ENCODE assay signal across 8 cellular contexts in the genomic region with DNA sequence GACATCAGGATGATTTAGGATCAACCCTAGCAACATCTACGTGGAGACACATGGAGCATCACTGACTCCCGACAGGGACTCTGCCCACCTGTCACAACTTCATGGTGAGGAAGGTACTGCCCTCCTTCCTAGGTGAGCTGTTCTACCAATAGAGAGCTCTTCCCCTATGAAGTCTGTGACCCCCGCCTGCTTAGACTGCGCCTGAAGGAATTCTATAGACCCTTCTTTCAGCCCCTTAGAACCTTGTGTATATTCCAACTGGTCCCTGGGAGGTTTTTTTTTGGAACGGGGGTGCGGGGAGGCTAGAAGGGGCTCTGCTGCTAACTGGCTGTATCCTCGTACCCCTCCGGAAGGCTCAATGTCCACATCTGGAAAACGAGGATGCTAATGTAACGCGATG. TPM values are rescaled to one million over a fixed set of nuclear protein-coding genes. Genes with fewer than 3 reads are reported as not detected.
A peak's percentile ranks its signal among the peaks of the same experiment; 100 is the strongest.
DNase-seq lines count a peak whose midpoint lies in the region; ATAC-seq, FAIRE-seq and TF ChIP-seq lines count a peak whose summit lies in the region.

No MANE protein-coding gene starts in this region.

- no peaks in the 10 kb centered on the region for H3K9me3 Mint-ChIP-seq in activated naive CD4-positive, alpha-beta T cell treated with anti-CD3 and anti-CD28 coated beads for 36 hours

- H3K4me3 Mint-ChIP-seq in activated naive CD4-positive, alpha-beta T cell treated with anti-CD3 and anti-CD28 coated beads for 36 hours: peak overlapping the region; percentile 83

- no peak for ATAC-seq in HepG2
- no peak for ATAC-seq in GM19035 (IDR thresholded peaks at IDR 0.05; ENCODE audit: unreplicated experiment)
- ATAC-seq in GM18870 (IDR thresholded peaks at IDR 0.05; ENCODE audit: unreplicated experiment): no peak

- H3K9ac ChIP-seq in adipocyte (ENCODE audit: low read length): peak overlapping the region; percentile 94
- H3K9ac ChIP-seq in HepG2 (ENCODE audit: insufficient read depth, low read depth, low read length): peak overlapping the region; percentile 85

- in situ Hi-C loops in HepG2 (cut with HindIII; ENCODE audit: extremely low pct_ligation_motif_present, low pct_unique_long_range_greater_than_20kb): no loop called here

- H2AFZ ChIP-seq in HepG2 (ENCODE audit: low read length): no peak overlapping the region

- H3K4me3 ChIP-seq in adipocyte (ENCODE audit: low read length) (peak overlapping the region; percentile 99), HepG2 (replicated peaks in 1 of 3; ENCODE audit: insufficient read depth in 1 of 3, low read depth in 2 of 3, low read length in 3 of 3) (peak overlapping the region; percentile 82 to 99 (median 83)), tibial nerve (peak overlapping the region; percentile 46 to 72 (median 66))

- no TSS peak for BruUV-seq in HepG2 (replicated peaks; lab: Mats Ljungman, UMichigan)

- WGBS in HepG2 (ENCODE audit: low lambda C conversion rate): 3% methylated on average over 9 of the region's 11 CpGs
- 4 to 5% methylated on average over 11 of the region's 11 CpGs for WGBS in tibial nerve, 2 donors

- TF ChIP-seq RAD21 in HepG2 (CRISPR knock-in tag; IDR thresholded peaks at IDR 0.05): no peak

- peak overlapping the region; percentile 92 for H3K4me2 ChIP-seq in HepG2 (ENCODE audit: low read depth, low read length)

- peak; percentile 7 for DNase-seq in activated naive CD4-positive, alpha-beta T cell treated with anti-CD3 and anti-CD28 coated beads for 36 hours
- DNase-seq in activated naive CD4-positive, alpha-beta T cell (lab: John Stamatoyannopoulos, UW): no peak
- DNase-seq in adipocyte (ENCODE audit: low read depth) (no peak), HepG2 (ENCODE audit: low spot score) (no peak), tibial nerve (ENCODE audit: low spot score in 2 of 2) (no peak), AG08396 (ENCODE audit: low spot score) (no peak)

- H3K9me3 ChIP-seq in adipocyte (ENCODE audit: control insufficient read depth, low read length) (no peaks in the 10 kb centered on the region), HepG2 (ENCODE audit: low read length) (no peaks in the 10 kb centered on the region), tibial nerve (no peaks in the 10 kb centered on the region)

- TF ChIP-seq EP300 in HepG2 (IDR thresholded peaks at IDR 0.05; ENCODE audit: low read depth in 2 of 2, low read length in 2 of 2) (no peak), HepG2 (CRISPR knock-in tag; IDR thresholded peaks at IDR 0.05; ENCODE audit: borderline replicate concordance) (no peak), tibial nerve (IDR thresholded peaks at IDR 0.05) (no peak)

- H3K27me3 ChIP-seq in adipocyte (replicated peaks; ENCODE audit: control insufficient read depth, insufficient read depth, low read length) (no peaks in the 10 kb centered on the region), HepG2 (ENCODE audit: control insufficient read depth in 1 of 2, insufficient read depth in 2 of 2, low read length in 2 of 2) (no peaks in the 10 kb centered on the region; a peak in 1 of 5 replicates), tibial nerve (no peaks in the 10 kb centered on the region)

- H3K36me3 Mint-ChIP-seq in activated naive CD4-positive, alpha-beta T cell treated with anti-CD3 and anti-CD28 coated beads for 36 hours (ENCODE audit: low read depth): peaks cover 4% of the 10 kb centered on the region

- TF ChIP-seq CTCF in HepG2 (CRISPR knock-in tag; IDR thresholded peaks at IDR 0.05) (no peak), tibial nerve (IDR thresholded peaks at IDR 0.05) (no peak)

- intact Hi-C loops in activated naive CD4-positive, alpha-beta T cell treated with anti-CD3 and anti-CD28 coated beads for 36 hours (cut with micrococcal nuclease): loop anchor here (1.0 to 10.0 kb wide), 12 partner anchors 53 to 1549 kb away; a partner anchor contains a TSS
- intact Hi-C loops in HepG2 (cut with micrococcal nuclease; ENCODE audit: unreplicated experiment): loop anchor here (2.0 kb wide), 1 partner anchor 173 kb away; a partner anchor contains a TSS

- H3K4me1 ChIP-seq in adipocyte (ENCODE audit: control insufficient read depth, insufficient read depth, low read length) (peaks cover 19% of the 10 kb centered on the region), HepG2 (ENCODE audit: insufficient read depth, low read length) (peaks cover 22% of the 10 kb centered on the region), tibial nerve (peaks cover 0 to 33% (median 14%) of the 10 kb centered on the region in 4 donors)

- H3K27ac ChIP-seq in HepG2 (ENCODE audit: extremely low read length, insufficient read depth, low read length): peak overlapping the region; percentile 77
- peak overlapping the region in 3 of 4 donors; percentile 63 to 83 (median 74) for H3K27ac ChIP-seq in tibial nerve

- CTCF ChIA-PET in activated naive CD4-positive, alpha-beta T cell treated with anti-CD3 and anti-CD28 coated beads for 36 hours (lab: Charles Lee): interaction anchor here (0.6 kb wide), 1 partner anchor 685 kb away, joined by 6 read pairs; no protein-coding TSS in a partner anchor
- CTCF ChIA-PET in HepG2 (lab: Yijun Ruan, JAX; ENCODE audit: low intra/inter-chr PET ratio, low total read pairs): no interaction called here

- no peak for FAIRE-seq in HepG2 (lab: Jason Lieb, UNC)

- POLR2A ChIA-PET in HepG2 (lab: Yijun Ruan, JAX): interaction anchor here (1.3 to 2.0 kb wide), 13 partner anchors 11 to 360 kb away, joined by 5 to 27 read pairs (median 6); a partner anchor contains a TSS

- H3K79me2 ChIP-seq in HepG2 (ENCODE audit: insufficient read depth, low read length): peaks cover 25% of the 10 kb centered on the region

- peak overlapping the region; percentile 91 for H3K27ac Mint-ChIP-seq in activated naive CD4-positive, alpha-beta T cell treated with anti-CD3 and anti-CD28 coated beads for 36 hours

- TF ChIP-seq POLR2A in HepG2 (IDR thresholded peaks at IDR 0.05; ENCODE audit: insufficient read depth in 1 of 2, low read depth in 2 of 2, low read length in 2 of 2) (no peak), tibial nerve (IDR thresholded peaks at IDR 0.05) (no peak)

- H4K20me1 ChIP-seq in HepG2 (ENCODE audit: insufficient read depth, low read length): no peaks in the 10 kb centered on the region

- H3K36me3 ChIP-seq in adipocyte (ENCODE audit: control insufficient read depth, insufficient read depth, low read length, severe bottlenecking): peaks cover 17% of the 10 kb centered on the region
- H3K36me3 ChIP-seq in HepG2 (replicated peaks in 1 of 2; ENCODE audit: control insufficient read depth in 1 of 2, insufficient read depth in 2 of 2, low read length in 2 of 2): peaks cover 5 to 10% of the 10 kb centered on the region in 2 experiments; a peak in 3 of 5 replicates
- H3K36me3 ChIP-seq in tibial nerve: peaks cover 0 to 29% (median 0%) of the 10 kb centered on the region in 3 donors

- no peaks in the 10 kb centered on the region for H3K27me3 Mint-ChIP-seq in activated naive CD4-positive, alpha-beta T cell treated with anti-CD3 and anti-CD28 coated beads for 36 hours (ENCODE audit: low read depth)

- peaks cover 17% of the 10 kb centered on the region for H3K4me1 Mint-ChIP-seq in activated naive CD4-positive, alpha-beta T cell treated with anti-CD3 and anti-CD28 coated beads for 36 hours (ENCODE audit: low read depth)

RNA-seq across cellular contexts. Expression of a gene that starts 0.6 kb away (rescaled TPM):
- 10 to 100 TPM; 45.5 to 46.0 TPM for total RNA-seq in activated naive CD4-positive, alpha-beta T cell treated with anti-CD3 and anti-CD28 coated beads for 36 hours
- 29.6 and 37.3 TPM in 2 replicates for total RNA-seq in HepG2 (2016; rRNA removed; fragmentation: Illumina TruSeq; extraction: Trizol)
- total RNA-seq in HepG2 (2016; cell fraction: cytosol; rRNA removed; fragmentation: Illumina TruSeq; extraction: Trizol; ENCODE audit: low read depth): 12.4 and 14.5 TPM in 2 replicates
- total RNA-seq in HepG2 (2016; cell fraction: insoluble cytoplasmic fraction; rRNA removed; fragmentation: Illumina TruSeq; extraction: Trizol): 28.8 and 36.9 TPM in 2 replicates
- total RNA-seq in HepG2 (2016; cell fraction: membrane; rRNA removed; fragmentation: Illumina TruSeq; extraction: Trizol): 13.1 and 13.5 TPM in 2 replicates
- 65.1 and 74.2 TPM in 2 replicates for total RNA-seq in HepG2 (2016; cell fraction: nucleus; rRNA removed; fragmentation: Illumina TruSeq; extraction: Trizol)
- 44.8 and 59.2 TPM in 2 replicates for polyA plus RNA-seq in HepG2 (2011; rRNA removed)
- 16.4 and 18.0 TPM in 2 replicates for polyA plus RNA-seq in HepG2 (2011; cell fraction: cytosol; rRNA removed)
- 207 and 223 TPM in 2 replicates for polyA plus RNA-seq in HepG2 (2011; cell fraction: nucleus; rRNA removed)
- 30.9 and 34.6 TPM in 2 replicates for polyA plus RNA-seq in HepG2 (2012)
- polyA plus RNA-seq in HepG2 (2016; cell fraction: cytosol; fragmentation: Illumina TruSeq; extraction: Trizol; ENCODE audit: low read depth): 3.4 and 4.4 TPM in 2 replicates
- 22.6 and 23.3 TPM in 2 replicates for polyA plus RNA-seq in HepG2 (2016; cell fraction: insoluble cytoplasmic fraction; fragmentation: Illumina TruSeq; extraction: Trizol; ENCODE audit: low read depth)
- 6.8 and 9.1 TPM in 2 replicates for polyA plus RNA-seq in HepG2 (2016; cell fraction: membrane; fragmentation: Illumina TruSeq; extraction: Trizol; ENCODE audit: low read depth)
- polyA plus RNA-seq in HepG2 (2016; cell fraction: nucleus; fragmentation: Illumina TruSeq; extraction: Trizol; ENCODE audit: insufficient read depth, low read depth): 89.0 and 91.6 TPM in 2 replicates
- 45.8 and 61.7 TPM in 2 replicates for polyA minus RNA-seq in HepG2 (2011; rRNA and poly(A)+ RNA removed; ENCODE audit: low replicate concordance)
- 11.3 and 15.3 TPM in 2 replicates for polyA minus RNA-seq in HepG2 (2011; cell fraction: cytosol; rRNA and poly(A)+ RNA removed)
- polyA minus RNA-seq in HepG2 (2011; cell fraction: nucleus; rRNA and poly(A)+ RNA removed): 176 and 212 TPM in 2 replicates
- total RNA-seq in tibial nerve: 10 to 100 TPM; 32.2 to 49.2 (median 40.0) TPM

RNA-seq across cellular contexts. Expression of a gene that starts 29.2 kb away (rescaled TPM):
- total RNA-seq in activated naive CD4-positive, alpha-beta T cell treated with anti-CD3 and anti-CD28 coated beads for 36 hours: under 1 TPM in 1 of 2 experiments, not detected in 1; 0.27 TPM
- total RNA-seq in HepG2 (2016; rRNA removed; fragmentation: Illumina TruSeq; extraction: Trizol) (10.3 and 15.3 TPM in 2 replicates), tibial nerve (1 to 10 TPM; 2.5 to 6.0 (median 3.4) TPM)
- 2.4 and 3.4 TPM in 2 replicates for total RNA-seq in HepG2 (2016; cell fraction: cytosol; rRNA removed; fragmentation: Illumina TruSeq; extraction: Trizol; ENCODE audit: low read depth)
- 9.9 and 15.5 TPM in 2 replicates for total RNA-seq in HepG2 (2016; cell fraction: insoluble cytoplasmic fraction; rRNA removed; fragmentation: Illumina TruSeq; extraction: Trizol)
- total RNA-seq in HepG2 (2016; cell fraction: membrane; rRNA removed; fragmentation: Illumina TruSeq; extraction: Trizol): 5.3 TPM in 2 replicates
- total RNA-seq in HepG2 (2016; cell fraction: nucleus; rRNA removed; fragmentation: Illumina TruSeq; extraction: Trizol): 4.4 and 4.9 TPM in 2 replicates
- polyA plus RNA-seq in HepG2 (2011; rRNA removed): 12.6 and 15.6 TPM in 2 replicates
- 13.0 and 14.4 TPM in 2 replicates for polyA plus RNA-seq in HepG2 (2011; cell fraction: cytosol; rRNA removed)
- 3.1 and 4.4 TPM in 2 replicates for polyA plus RNA-seq in HepG2 (2011; cell fraction: nucleus; rRNA removed)
- polyA plus RNA-seq in HepG2 (2012): 11.1 and 12.1 TPM in 2 replicates
- polyA plus RNA-seq in HepG2 (2016; cell fraction: cytosol; fragmentation: Illumina TruSeq; extraction: Trizol; ENCODE audit: low read depth): 2.7 and 2.8 TPM in 2 replicates
- 25.7 and 26.4 TPM in 2 replicates for polyA plus RNA-seq in HepG2 (2016; cell fraction: insoluble cytoplasmic fraction; fragmentation: Illumina TruSeq; extraction: Trizol; ENCODE audit: low read depth)
- polyA plus RNA-seq in HepG2 (2016; cell fraction: membrane; fragmentation: Illumina TruSeq; extraction: Trizol; ENCODE audit: low read depth): 5.3 and 5.6 TPM in 2 replicates
- polyA plus RNA-seq in HepG2 (2016; cell fraction: nucleus; fragmentation: Illumina TruSeq; extraction: Trizol; ENCODE audit: insufficient read depth, low read depth): 6.9 and 9.0 TPM in 2 replicates
- polyA minus RNA-seq in HepG2 (2011; rRNA and poly(A)+ RNA removed; ENCODE audit: low replicate concordance): 0.12 and 17.7 TPM in 2 replicates
- polyA minus RNA-seq in HepG2 (2011; cell fraction: cytosol; rRNA and poly(A)+ RNA removed): 7.1 and 7.4 TPM in 2 replicates
- polyA minus RNA-seq in HepG2 (2011; cell fraction: nucleus; rRNA and poly(A)+ RNA removed): 2.3 and 5.1 TPM in 2 replicates
